In the genomic region with DNA sequence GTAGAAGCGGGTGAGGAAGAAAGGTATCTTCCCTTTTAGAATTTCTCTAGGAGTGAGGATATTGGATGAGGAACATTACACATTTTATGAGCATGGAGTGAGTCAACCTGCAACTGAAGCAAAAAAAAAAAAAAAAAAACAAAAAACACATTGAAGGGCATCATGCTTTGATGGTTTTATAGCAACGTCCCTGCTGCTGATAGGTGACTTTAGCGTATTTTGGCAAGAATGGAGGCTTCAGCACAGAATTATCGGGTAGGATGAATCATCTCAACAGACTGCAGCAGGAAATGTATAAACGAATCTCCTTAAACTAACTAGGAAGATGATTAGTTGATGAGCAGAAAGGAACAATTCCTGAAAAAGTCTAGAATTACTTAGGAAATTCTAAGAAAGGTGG, we compare ENCODE assay signal across 15 cellular contexts.
DNase-seq lines count a peak whose midpoint lies in the region; ATAC-seq, FAIRE-seq and TF ChIP-seq lines count a peak whose summit lies in the region.
"Had no signal": no experiment of that assay in that cellular context is flagged by ENCODE, and none has a peak within 500 bp of the region (broad histone marks: within the 10 kb centered on the region; RNA-seq: fewer than 3 reads in every experiment).

No MANE protein-coding gene starts in this region.

- no peaks in the 10 kb centered on the region for H3K9me2 ChIP-seq in HCT116 (ENCODE audit: insufficient read depth)

- RAD21 ChIA-PET in HCT116 (lab: Charles Lee; ENCODE audit: low non-redundant PET in 1 of 2, low total read pairs in 2 of 2, uncharacterized antibody in 2 of 2, unreplicated experiment in 2 of 2): no interaction called here

- no peak overlapping the region for H3K4me3 Mint-ChIP-seq in astrocyte (ENCODE audit: unreplicated experiment)
- H3K4me3 Mint-ChIP-seq: CD4-positive, alpha-beta memory T cell; H9 had no signal

- no peak overlapping the region for H3K4me3 ChIP-seq in HCT116 (replicated peaks in 1 of 2; ENCODE audit: low read depth in 1 of 2, low read length in 2 of 2)
- H3K4me3 ChIP-seq in astrocyte (ENCODE audit: insufficient read depth, low read depth, low read length): no peak overlapping the region

- H3K4me1 Mint-ChIP-seq in astrocyte (ENCODE audit: low read depth, unreplicated experiment): no peaks in the 10 kb centered on the region
- H3K4me1 Mint-ChIP-seq: CD4-positive, alpha-beta memory T cell had no signal

- POLR2A ChIA-PET in HCT116 (lab: Charles Lee): interaction anchor here (0.7 kb wide), 1 partner anchor 1789 kb away, joined by 4 read pairs; no protein-coding TSS in a partner anchor

- no peak for ATAC-seq in HCT116
- ATAC-seq in GM19455 (IDR thresholded peaks at IDR 0.05; ENCODE audit: unreplicated experiment): no peak

- in situ Hi-C loops in Caki2 (cut with HindIII; ENCODE audit: low pct_unique_long_range_greater_than_20kb, low sequenced_read_pairs): no loop called here

- H2AFZ ChIP-seq in HCT116 (ENCODE audit: low read depth, low read length, poor library complexity, severe bottlenecking): no peak overlapping the region
- H2AFZ ChIP-seq in astrocyte (ENCODE audit: low read depth, low read length): peak overlapping the region; percentile 20

- no peak for TF ChIP-seq POLR2A in HCT116 (IDR thresholded peaks at IDR 0.05; ENCODE audit: borderline replicate concordance, extremely low read depth, insufficient read depth, insufficient read length)

- no peak for TF ChIP-seq RAD21 in HCT116 (IDR thresholded peaks at IDR 0.05; ENCODE audit: low read depth)

- CTCF ChIA-PET in HCT116 (lab: Charles Lee): no interaction called here

- no peaks in the 10 kb centered on the region for H3K27me3 ChIP-seq in HCT116 (ENCODE audit: insufficient read depth, low read length)
- H3K27me3 ChIP-seq in astrocyte (ENCODE audit: insufficient read depth, low read length): no peaks in the 10 kb centered on the region
- H3K27me3 ChIP-seq: BE2C had no signal

- peak; percentile 85 for DNase-seq in Caki2 (ENCODE audit: low read depth)
- DNase-seq in HCT116 (ENCODE audit: low read depth, low spot score): peak; percentile 18
- peak; percentile 56 for DNase-seq in astrocyte (ENCODE audit: low read depth)
- peak; percentile 38 for DNase-seq in kidney glomerular epithelial cell (lab: John Stamatoyannopoulos, UW)
- DNase-seq in NK-92 (lab: John Stamatoyannopoulos, UW; ENCODE audit: unreplicated experiment): no peak
- DNase-seq in cerebellum (ENCODE audit: low spot score): no peak
- DNase-seq: BE2C; CD4-positive, alpha-beta memory T cell; H9; IMR-90; NCI-H345; NCI-H69; RPMI8226; SW 1271 had no signal

- TF ChIP-seq CTCF in HCT116 (IDR thresholded peaks at IDR 0.05 in 2 of 3, conservative IDR thresholded peaks at IDR 0.05 in 1 of 3; ENCODE audit: borderline replicate concordance in 1 of 3, insufficient read depth in 1 of 3, low read depth in 2 of 3, low read length in 2 of 3): no peak
- no peak for TF ChIP-seq CTCF in astrocyte (IDR thresholded peaks at IDR 0.05; ENCODE audit: insufficient read depth, low read depth, low read length)

- no peaks in the 10 kb centered on the region for H3K36me3 ChIP-seq in HCT116 (ENCODE audit: control insufficient read depth in 1 of 2, insufficient read depth in 2 of 2, low read length in 2 of 2)
- no peaks in the 10 kb centered on the region for H3K36me3 ChIP-seq in astrocyte (ENCODE audit: insufficient read depth, low read length)
- H3K36me3 ChIP-seq: BE2C had no signal

- intact Hi-C loops in HCT116 (cut with micrococcal nuclease): no loop called here

- H3K9me3 Mint-ChIP-seq in astrocyte (ENCODE audit: unreplicated experiment): no peaks in the 10 kb centered on the region
- H3K9me3 Mint-ChIP-seq: H9 had no signal

- BruUV-seq in HCT116 (replicated peaks; lab: Mats Ljungman, UMichigan): no TSS peak

- no peaks in the 10 kb centered on the region for H3K4me1 ChIP-seq in HCT116 (ENCODE audit: control insufficient read depth in 1 of 2, insufficient read depth in 2 of 2, low read length in 2 of 2)
- no peaks in the 10 kb centered on the region for H3K4me1 ChIP-seq in astrocyte (ENCODE audit: insufficient read depth, low read length)

- H4K20me1 ChIP-seq in HCT116 (ENCODE audit: insufficient read depth): no peaks in the 10 kb centered on the region
- no peaks in the 10 kb centered on the region for H4K20me1 ChIP-seq in astrocyte (ENCODE audit: insufficient read depth, low read length)

- peaks cover 0 to 3% of the 10 kb centered on the region in 2 experiments; a peak in 1 of 4 replicates for H3K9me3 ChIP-seq in HCT116 (ENCODE audit: control insufficient read depth in 1 of 2, insufficient read depth in 1 of 2, low read depth in 1 of 2, low read length in 2 of 2)
- no peaks in the 10 kb centered on the region for H3K9me3 ChIP-seq in astrocyte (ENCODE audit: insufficient read depth, low read depth, low read length)
- H3K9me3 ChIP-seq: BE2C had no signal

- no peak overlapping the region for H3K27ac Mint-ChIP-seq in astrocyte (ENCODE audit: unreplicated experiment)
- H3K27ac Mint-ChIP-seq: CD4-positive, alpha-beta memory T cell had no signal

- no peaks in the 10 kb centered on the region for H3K36me3 Mint-ChIP-seq in astrocyte (ENCODE audit: low read depth, unreplicated experiment)
- H3K36me3 Mint-ChIP-seq: CD4-positive, alpha-beta memory T cell had no signal

- H3K27ac ChIP-seq in HCT116 (ENCODE audit: low read depth, low read length) (no peak overlapping the region), astrocyte (ENCODE audit: low read depth, low read length) (no peak overlapping the region)

- H3K4me2 ChIP-seq in HCT116 (ENCODE audit: low read length) (no peak overlapping the region), astrocyte (ENCODE audit: low read length) (peak overlapping the region; percentile 17)

- H3K79me2 ChIP-seq in HCT116 (ENCODE audit: insufficient read depth, low read length) (no peaks in the 10 kb centered on the region), astrocyte (ENCODE audit: insufficient read depth, low read length) (no peaks in the 10 kb centered on the region)

- no peaks in the 10 kb centered on the region for H3K27me3 Mint-ChIP-seq in astrocyte (ENCODE audit: low read depth, unreplicated experiment)
- H3K27me3 Mint-ChIP-seq: CD4-positive, alpha-beta memory T cell had no signal

- H3K9ac ChIP-seq in HCT116 (ENCODE audit: low read length) (no peak overlapping the region), astrocyte (ENCODE audit: low read length) (no peak overlapping the region)

- no peak for FAIRE-seq in astrocyte (lab: Jason Lieb, UNC)

TF ChIP-seq in HCT116, 20 proteins besides CTCF, POLR2A, EP300 and RAD21:
- TF ChIP-seq ATF3 (IDR thresholded peaks at IDR 0.05): no peak
- no peak for TF ChIP-seq CBX3 (IDR thresholded peaks at IDR 0.05; ENCODE audit: low read depth)
- TF ChIP-seq SP1 (IDR thresholded peaks at IDR 0.05; ENCODE audit: low read depth): no peak
- TF ChIP-seq TCF7L2 (IDR thresholded peaks at IDR 0.05; ENCODE audit: borderline replicate concordance, extremely low read depth, insufficient read depth, insufficient read length): no peak
- TF ChIP-seq POLR2AphosphoS5 (IDR thresholded peaks at IDR 0.05; ENCODE audit: low read depth, low read length): no peak
- no peak for TF ChIP-seq FOSL1 (IDR thresholded peaks at IDR 0.05; ENCODE audit: low read depth)
TF ChIP-seq in HCT116: peak in this region for 0.

Comparison
In these comparisons a context has a peak if more than half of its experiments do, and no peak if none do; other contexts are left out.
1. DNase-seq: peak in Caki2 (single experiment), HCT116 (single experiment), astrocyte (single experiment) and kidney glomerular epithelial cell (single experiment); none in NK-92 (single experiment) and cerebellum (single experiment).